In genomic region chr17:31487648-31488263, GRCh38 we compare ENCODE assay signal across 7 cellular contexts.
DNase-seq lines count a peak whose midpoint lies in the region; ATAC-seq, FAIRE-seq and TF ChIP-seq lines count a peak whose summit lies in the region.

No MANE protein-coding gene starts in this region.

- TF ChIP-seq CTCF in WTC11 (IDR thresholded peaks at IDR 0.05) (no peak), bronchial epithelial cell (IDR thresholded peaks at IDR 0.05; ENCODE audit: insufficient read depth, low read length, severe bottlenecking) (peak; percentile 17), kidney (IDR thresholded peaks at IDR 0.05; ENCODE audit: borderline replicate concordance, extremely low read depth, insufficient read depth) (peak; percentile 6)

- no peaks in the 10 kb centered on the region for H3K27me3 ChIP-seq in bronchial epithelial cell (ENCODE audit: control insufficient read depth, insufficient read depth, low read length)

- H3K4me1 Mint-ChIP-seq in WTC11, result peaks cover 40% of the 10 kb centered on the region

- POLR2A ChIA-PET in WTC11 (lab: Charles Lee), result interaction anchor here (0.5 to 1.5 kb wide), 13 partner anchors 9 to 393 kb away, joined by 3 to 5 read pairs (median 3); partner anchors contain the start of gene NF1

- peak overlapping the region; percentile 89 for H3K27ac Mint-ChIP-seq in WTC11

- peak overlapping the region; percentile 83 for H3K4me3 Mint-ChIP-seq in WTC11

- no peaks in the 10 kb centered on the region; the same call in 1 of the 2 replicates for H3K27me3 Mint-ChIP-seq in WTC11 (ENCODE audit: low read depth)

- H3K27ac ChIP-seq in kidney (ENCODE audit: low read depth in 2 of 2, low read length in 2 of 2), result peak overlapping the region; percentile 67 to 93

- peak overlapping the region; percentile 78 for H3K4me3 ChIP-seq in bronchial epithelial cell (ENCODE audit: low read depth, low read length)
- H3K4me3 ChIP-seq in kidney (ENCODE audit: low read length in 2 of 2), result peak overlapping the region in 1 of 2 donors; percentile 65

- intact Hi-C loops in kidney (cut with DNase I), result no loop called here

- H3K9ac ChIP-seq in kidney (ENCODE audit: low read length in 2 of 2), result peak overlapping the region in 1 of 2 donors; percentile 69

- FAIRE-seq in bronchial epithelial cell (lab: Jason Lieb, UNC) (no peak), kidney (lab: Jason Lieb, UNC) (no peak)

- H3K36me3 ChIP-seq in bronchial epithelial cell (ENCODE audit: control insufficient read depth, insufficient read depth, low read length) (no peaks in the 10 kb centered on the region), kidney (ENCODE audit: control insufficient read depth in 1 of 2, insufficient read depth in 2 of 2, low read length in 2 of 2) (no peaks in the 10 kb centered on the region)

- H3K36me3 Mint-ChIP-seq in WTC11, result no peaks in the 10 kb centered on the region

- CTCF ChIA-PET in WTC11 (lab: Charles Lee), result interaction anchor here (0.6 to 4.0 kb wide), 20 partner anchors 10 to 355 kb away, joined by 3 to 25 read pairs (median 4); no protein-coding TSS in a partner anchor

- H3K9me3 Mint-ChIP-seq in WTC11, result no peaks in the 10 kb centered on the region

- no peaks in the 10 kb centered on the region for H3K9me3 ChIP-seq in kidney (ENCODE audit: control insufficient read depth in 1 of 2, low read length in 2 of 2)

- ATAC-seq in GM18519 (IDR thresholded peaks at IDR 0.05; ENCODE audit: low FRiP score, unreplicated experiment) (peak; percentile 43), HG03045 (IDR thresholded peaks at IDR 0.05; ENCODE audit: unreplicated experiment) (peak; percentile 78), WTC11 (peak; percentile 90)

- DNase-seq in NCI-H2107 treated with DMSO at 0.1 percent for 48 hours (lab: John Stamatoyannopoulos, UW; ENCODE audit: unreplicated experiment) (peak; percentile 79), WTC11 (ENCODE audit: low spot score) (peak; percentile 96), bronchial epithelial cell (ENCODE audit: low read depth) (peak; percentile 77), kidney (peak; percentile 97)
- DNase-seq in stimulated activated CD4-positive, alpha-beta T cell treated with anti-CD3 and anti-CD28 coated beads, Interleukin-15, amount 100 ng/mL, for 1 hour (ENCODE audit: low read depth in 1 of 2, low spot score in 1 of 2), result peak; percentile 96

- peaks cover 20 to 39% of the 10 kb centered on the region in 2 donors for H3K4me1 ChIP-seq in kidney (ENCODE audit: control insufficient read depth in 1 of 2, insufficient read depth in 1 of 2, low read depth in 1 of 2, low read length in 2 of 2)

TF ChIP-seq in WTC11, 78 proteins besides CTCF, POLR2A, EP300 and RAD21:
- no peak for TF ChIP-seq ZNF671 (CRISPR knock-in tag; IDR thresholded peaks at IDR 0.05)
- TF ChIP-seq SP1 (CRISPR knock-in tag; conservative IDR thresholded peaks at IDR 0.05), result peak; percentile 72
- TF ChIP-seq PREB (CRISPR knock-in tag; IDR thresholded peaks at IDR 0.05; ENCODE audit: borderline replicate concordance), result no peak
- peak; percentile 44; the same call in 1 of the 2 replicates for TF ChIP-seq MAX (CRISPR knock-in tag; IDR thresholded peaks at IDR 0.05)
- peak; percentile 89 for TF ChIP-seq PRDM15 (CRISPR knock-in tag; IDR thresholded peaks at IDR 0.05)
- TF ChIP-seq ZNF423 (CRISPR knock-in tag; IDR thresholded peaks at IDR 0.05), result peak; percentile 42; the same call in 1 of the 2 replicates
- TF ChIP-seq TEAD1 (CRISPR knock-in tag; IDR thresholded peaks at IDR 0.05), result peak; percentile 62; the same call in 1 of the 2 replicates
- TF ChIP-seq ETV6 (CRISPR knock-in tag; IDR thresholded peaks at IDR 0.05), result peak; percentile 67; the same call in 1 of the 2 replicates
